22 cellular contexts compared by ENCODE assay signal in genomic region chr12:130198663-130199060, GRCh38. TPM values are rescaled to one million over a fixed set of nuclear protein-coding genes. Genes with fewer than 3 reads are reported as not detected.
"Had no signal": no experiment of that assay in that cellular context is flagged by ENCODE, and none has a peak within 500 bp of the region (broad histone marks: within the 10 kb centered on the region; RNA-seq: fewer than 3 reads in every experiment).

No MANE protein-coding gene starts in this region.

- H3K27me3 ChIP-seq: MG63 had no signal

- H3K4me3 ChIP-seq: MG63 had no signal

- H3K4me2 ChIP-seq: SK-N-SH had no signal

- DNase-seq: IMR-90, Karpas-422, KG1, MG63, NCI-H1092 treated with DMSO at 0.1 percent for 48 hours, NCI-H1436, NCI-H187, NCI-H2029, NCI-H2081 treated with DMSO at 0.1 percent for 48 hours, NCI-H2171, NCI-H226, NCI-H446, NCI-H510A, NCI-H524 treated with DMSO at 0.1 percent for 48 hours, NCI-H69, NCI-H774, SHP77, SK-N-SH had no signal

- H3K27ac ChIP-seq: RWPE1 had no signal

- ATAC-seq: HepG2 had no signal

- H3K36me3 ChIP-seq: MG63 had no signal

- H3K9me3 ChIP-seq: MG63, SK-N-SH had no signal

- H3K9ac ChIP-seq: SK-N-SH had no signal

RNA-seq across cellular contexts. Expression of gene FZD10, which starts 36.4 kb away (rescaled TPM):
- total RNA-seq: HepG2, HT1080, IMR-90, SK-MEL-5 had no signal
- polyA plus RNA-seq: HepG2, IMR-90, SK-N-SH had no signal
